In the genomic region with DNA sequence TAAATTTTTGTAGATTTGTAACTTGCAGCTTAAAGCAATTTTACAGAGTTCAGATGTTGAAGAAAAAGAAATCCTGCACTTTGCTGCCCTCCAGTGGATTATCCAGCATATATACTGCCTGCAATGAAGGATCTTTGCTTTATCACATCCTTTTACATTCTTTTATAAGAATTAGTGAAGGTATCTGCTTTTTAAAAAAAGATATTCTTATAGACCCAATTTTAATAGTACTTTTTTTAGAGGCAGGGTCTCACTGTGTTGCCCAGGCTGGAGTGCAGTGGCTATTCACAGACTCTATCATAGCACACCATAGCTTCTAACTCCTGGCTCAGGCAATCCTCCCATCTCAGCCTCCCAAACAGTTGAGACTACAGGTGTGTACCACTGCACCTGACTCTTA, we compare ENCODE assay signal across 9 cellular contexts.
DNase-seq lines count a peak whose midpoint lies in the region; ATAC-seq, FAIRE-seq and TF ChIP-seq lines count a peak whose summit lies in the region.
"Had no signal": no experiment of that assay in that cellular context is flagged by ENCODE, and none has a peak within 500 bp of the region (broad histone marks: within the 10 kb centered on the region; RNA-seq: fewer than 3 reads in every experiment).

No MANE protein-coding gene starts in this region.

- CTCF ChIA-PET in activated CD8-positive, alpha-beta T cell treated with anti-CD3 and anti-CD28 coated beads for 36 hours (lab: Charles Lee): interaction anchor here (0.6 to 2.8 kb wide), 14 partner anchors 9 to 432 kb away, joined by 3 to 17 read pairs (median 3); a partner anchor contains a TSS

- no peaks in the 10 kb centered on the region for H3K9me2 ChIP-seq in hepatocyte (replicated peaks; ENCODE audit: insufficient read depth)

- no peaks in the 10 kb centered on the region for H3K27me3 ChIP-seq in hepatocyte

- DNase-seq in NCI-H2081 (lab: John Stamatoyannopoulos, UW) (peak; percentile 14 to 17), NCI-H2081 treated with DMSO at 0.1 percent for 48 hours (lab: John Stamatoyannopoulos, UW) (no peak), GM19239 (ENCODE audit: insufficient read length, low spot score) (peak; percentile 2), NAMALWA (ENCODE audit: low spot score) (peak; percentile 64), hepatocyte (ENCODE audit: low spot score) (peak; percentile 68)
- peak; percentile 59 for DNase-seq in activated CD8-positive, alpha-beta T cell treated with anti-CD3 and anti-CD28 coated beads for 36 hours
- DNase-seq in stimulated activated naive CD8-positive, alpha-beta T cell treated with anti-CD3 and anti-CD28 coated beads, Interleukin-15, Interleukin-2, amounts not matched to agents 100 U/mL and 50 U/mL, for 24 hours: peak; percentile 25

- no peak overlapping the region for H3K27ac Mint-ChIP-seq in activated CD8-positive, alpha-beta T cell treated with anti-CD3 and anti-CD28 coated beads for 36 hours
- H3K27ac Mint-ChIP-seq: activated naive CD8-positive, alpha-beta T cell had no signal

- peak; percentile 68 for TF ChIP-seq CTCF in activated CD8-positive, alpha-beta T cell treated with anti-CD3 and anti-CD28 coated beads for 36 hours (IDR thresholded peaks at IDR 0.05)
- peak; percentile 75 for TF ChIP-seq CTCF in hepatocyte (IDR thresholded peaks at IDR 0.05; ENCODE audit: poor library complexity)

- POLR2A ChIA-PET in activated CD8-positive, alpha-beta T cell treated with anti-CD3 and anti-CD28 coated beads for 36 hours (lab: Charles Lee): interaction anchor here (1.8 kb wide), 1 partner anchor 61 kb away, joined by 5 read pairs; a partner anchor contains a TSS

- peak; percentile 75 for FAIRE-seq in GM19239 (lab: Jason Lieb, UNC)

- H3K36me3 ChIP-seq in hepatocyte (replicated peaks; ENCODE audit: insufficient read depth, low read depth): no peaks in the 10 kb centered on the region

- peak; percentile 62 for ATAC-seq in activated CD8-positive, alpha-beta T cell treated with anti-CD3 and anti-CD28 coated beads for 36 hours
- ATAC-seq in stimulated activated naive CD8-positive, alpha-beta T cell treated with anti-CD3 and anti-CD28 coated beads, Interleukin-15, Interleukin-2, amounts not matched to agents 100 U/mL and 50 U/mL, for 24 hours: no peak
- no peak for ATAC-seq in HG03039 (IDR thresholded peaks at IDR 0.05; ENCODE audit: unreplicated experiment)

- H3K4me3 Mint-ChIP-seq in activated CD8-positive, alpha-beta T cell treated with anti-CD3 and anti-CD28 coated beads for 36 hours: no peak overlapping the region
- H3K4me3 Mint-ChIP-seq: activated naive CD8-positive, alpha-beta T cell had no signal

- no peaks in the 10 kb centered on the region for H3K27me3 Mint-ChIP-seq in activated CD8-positive, alpha-beta T cell treated with anti-CD3 and anti-CD28 coated beads for 36 hours
- H3K27me3 Mint-ChIP-seq: activated naive CD8-positive, alpha-beta T cell had no signal

- H3K79me2 ChIP-seq in hepatocyte: no peaks in the 10 kb centered on the region

- no peak overlapping the region for H3K4me2 ChIP-seq in hepatocyte

- H2AFZ ChIP-seq in hepatocyte: no peak overlapping the region

- H3K9me3 ChIP-seq in hepatocyte (ENCODE audit: low read depth): no peaks in the 10 kb centered on the region

- no peaks in the 10 kb centered on the region for H4K20me1 ChIP-seq in hepatocyte (ENCODE audit: insufficient read depth, poor library complexity, severe bottlenecking)

- H3K27ac ChIP-seq in hepatocyte: no peak overlapping the region

- H3K4me1 Mint-ChIP-seq in activated CD8-positive, alpha-beta T cell treated with anti-CD3 and anti-CD28 coated beads for 36 hours (ENCODE audit: low read depth): peaks cover 2% of the 10 kb centered on the region

- H3K4me1 ChIP-seq in hepatocyte (ENCODE audit: insufficient read depth): no peaks in the 10 kb centered on the region

- H3K9me3 Mint-ChIP-seq in activated CD8-positive, alpha-beta T cell treated with anti-CD3 and anti-CD28 coated beads for 36 hours: no peaks in the 10 kb centered on the region

- peaks cover 6% of the 10 kb centered on the region for H3K36me3 Mint-ChIP-seq in activated CD8-positive, alpha-beta T cell treated with anti-CD3 and anti-CD28 coated beads for 36 hours (ENCODE audit: low read depth)

- no peak overlapping the region for H3K4me3 ChIP-seq in hepatocyte

- intact Hi-C loops in activated CD8-positive, alpha-beta T cell treated with anti-CD3 and anti-CD28 coated beads for 36 hours (cut with micrococcal nuclease): no loop called here
